ENCODE assay signal across 12 cellular contexts in the genomic region with DNA sequence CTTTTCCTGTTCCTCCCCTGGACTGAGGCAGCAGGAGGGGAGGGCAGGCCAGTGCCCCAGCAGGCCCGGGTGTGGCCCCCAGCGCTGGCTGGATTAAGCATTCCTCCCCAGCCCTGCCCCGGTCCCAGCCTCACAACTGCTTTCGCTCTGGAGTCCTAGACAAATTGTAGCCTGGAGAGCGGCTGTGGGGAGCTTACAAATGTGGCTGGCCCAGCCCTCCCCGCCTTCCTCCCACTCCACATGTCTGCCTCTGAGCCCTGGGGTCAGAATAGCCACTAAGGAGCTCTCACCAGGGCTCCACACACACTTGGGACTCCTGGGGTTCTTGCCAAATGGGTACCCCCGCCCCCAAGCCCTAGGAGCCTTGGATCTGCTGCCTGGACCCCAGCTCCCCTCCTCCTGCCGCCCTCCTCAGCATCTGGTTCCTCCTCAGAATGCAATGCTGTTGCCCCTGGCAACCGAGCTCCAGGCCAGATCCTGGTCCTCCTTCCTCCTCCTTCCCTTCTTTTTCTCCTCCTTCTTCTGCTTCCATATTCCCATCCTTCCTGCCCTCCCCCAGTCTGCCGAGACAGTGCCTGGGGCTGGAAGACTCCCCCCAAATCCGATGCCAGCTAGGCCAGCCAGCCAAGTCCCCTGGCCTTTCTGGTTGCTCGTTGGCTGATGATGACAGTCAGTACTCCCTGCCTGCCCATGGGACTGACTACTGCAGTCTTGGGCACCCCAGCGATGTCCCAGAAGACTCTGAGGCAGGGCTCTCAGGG.
DNase-seq lines count a peak whose midpoint lies in the region; ATAC-seq and TF ChIP-seq lines count a peak whose summit lies in the region.
"Had no signal": no experiment of that assay in that cellular context is flagged by ENCODE, and none has a peak within 500 bp of the region (broad histone marks: within the 10 kb centered on the region; RNA-seq: fewer than 3 reads in every experiment).

No MANE protein-coding gene starts in this region.

- TF ChIP-seq EP300 in SK-N-SH (IDR thresholded peaks at IDR 0.05; ENCODE audit: borderline replicate concordance in 1 of 2, low read depth in 1 of 2, low read length in 1 of 2): no peak

- H2AFZ ChIP-seq in SK-N-SH (ENCODE audit: low read depth): no peak overlapping the region

- no peak for ATAC-seq in HG02678 (IDR thresholded peaks at IDR 0.05; ENCODE audit: unreplicated experiment)
- no peak for ATAC-seq in GM21717 (IDR thresholded peaks at IDR 0.05; ENCODE audit: unreplicated experiment)
- ATAC-seq: activated CD8-positive, alpha-beta T cell treated with anti-CD3 and anti-CD28 coated beads for 36 hours had no signal

- peaks cover 0 to 2% (median 0%) of the 10 kb centered on the region in 5 experiments for H3K9me3 Mint-ChIP-seq in brain
- H3K9me3 Mint-ChIP-seq: activated CD8-positive, alpha-beta T cell treated with anti-CD3 and anti-CD28 coated beads for 36 hours had no signal

- no peaks in the 10 kb centered on the region for H3K9me2 ChIP-seq in SK-N-SH

- peak overlapping the region in 4 of 5 experiments; percentile 1 to 55 (median 34) for H3K4me3 Mint-ChIP-seq in brain

- H3K36me3 ChIP-seq in H7 (replicated peaks; ENCODE audit: control insufficient read depth, insufficient read depth, low read length) (no peaks in the 10 kb centered on the region), right atrium auricular region (no peaks in the 10 kb centered on the region), SK-N-SH (replicated peaks in 1 of 2; ENCODE audit: control insufficient read depth in 1 of 2, insufficient read depth in 2 of 2, low read length in 1 of 2) (no peaks in the 10 kb centered on the region)
- H3K36me3 ChIP-seq: prostate gland had no signal

- CTCF ChIA-PET in SK-N-SH (lab: Yijun Ruan, JAX): interaction anchor here (0.7 to 7.6 kb wide), 15 partner anchors 10 to 507 kb away, joined by 3 to 134 read pairs (median 6); no protein-coding TSS in a partner anchor

- H3K27ac ChIP-seq in right atrium auricular region (peak overlapping the region; percentile 40 to 56), SK-N-SH (ENCODE audit: low read depth in 2 of 2, low read length in 1 of 2) (no peak overlapping the region; a peak in 1 of 4 replicates)
- H3K27ac ChIP-seq: prostate gland had no signal

- H3K27me3 ChIP-seq in H7 (ENCODE audit: control insufficient read depth, insufficient read depth, low read length) (no peaks in the 10 kb centered on the region), right atrium auricular region (no peaks in the 10 kb centered on the region), SK-N-SH (ENCODE audit: insufficient read depth) (no peaks in the 10 kb centered on the region)

- in situ Hi-C loops in ACHN (cut with HindIII; ENCODE audit: low pct_ligation_motif_present, low pct_unique_long_range_greater_than_20kb, low sequenced_read_pairs): loop anchor here (25.0 kb wide), 1 partner anchor 429 kb away; no protein-coding TSS in a partner anchor

- H3K4me2 ChIP-seq in SK-N-SH: no peak overlapping the region

- peaks cover 8% of the 10 kb centered on the region for H3K27me3 Mint-ChIP-seq in brain

- no peaks in the 10 kb centered on the region for H4K20me1 ChIP-seq in SK-N-SH (ENCODE audit: insufficient read depth)

- H3K4me3 ChIP-seq in H7 (ENCODE audit: insufficient read depth, low read depth, low read length) (no peak overlapping the region), right atrium auricular region (no peak overlapping the region), SK-N-SH (ENCODE audit: low read depth in 2 of 2, low read length in 1 of 2) (no peak overlapping the region)
- H3K4me3 ChIP-seq: prostate gland had no signal

- DNase-seq in H7 (peak; percentile 72), right atrium auricular region (ENCODE audit: low spot score) (no peak), posterior cingulate gyrus (peak in 9 of 10 donors; percentile 49 to 95 (median 65)), SK-N-SH (no peak), ACHN (no peak)
- DNase-seq: activated CD8-positive, alpha-beta T cell treated with anti-CD3 and anti-CD28 coated beads for 36 hours; NCI-H1048; SHP77 had no signal

- no peaks in the 10 kb centered on the region for H3K9me3 ChIP-seq in right atrium auricular region
- no peaks in the 10 kb centered on the region for H3K9me3 ChIP-seq in SK-N-SH
- H3K9me3 ChIP-seq: prostate gland had no signal

- no peaks in the 10 kb centered on the region for H3K79me2 ChIP-seq in SK-N-SH (ENCODE audit: insufficient read depth)

- H3F3A ChIP-seq in SK-N-SH (replicated peaks; ENCODE audit: insufficient read depth): no peaks in the 10 kb centered on the region

- TF ChIP-seq RAD21 in SK-N-SH (IDR thresholded peaks at IDR 0.05; ENCODE audit: low read length): no peak

- peaks cover 90% of the 10 kb centered on the region for H3K4me1 Mint-ChIP-seq in brain

- 83% methylated on average over 10 of the region's 13 CpGs for WGBS in SK-N-SH (ENCODE audit: low lambda C conversion rate)

- H3K4me1 ChIP-seq in right atrium auricular region (peaks cover 0 to 63% of the 10 kb centered on the region in 2 donors), SK-N-SH (ENCODE audit: control insufficient read depth in 1 of 2, insufficient read depth in 2 of 2, low read depth in 1 of 2, low read length in 1 of 2) (peaks cover 16 to 25% of the 10 kb centered on the region in 2 experiments; a peak in 3 of 4 replicates)
- H3K4me1 ChIP-seq: prostate gland had no signal

- no peak overlapping the region for H3K9ac ChIP-seq in SK-N-SH

- H3K36me3 Mint-ChIP-seq in brain: no peaks in the 10 kb centered on the region

- intact Hi-C loops in posterior cingulate gyrus (cut with DNase I): loop anchor here (5.0 kb wide), 1 partner anchor 124 kb away; no protein-coding TSS in a partner anchor

- peak overlapping the region; percentile 83 to 94 (median 93) for H3K27ac Mint-ChIP-seq in brain
- H3K27ac Mint-ChIP-seq: activated CD8-positive, alpha-beta T cell treated with anti-CD3 and anti-CD28 coated beads for 36 hours had no signal

- POLR2A ChIA-PET in SK-N-SH (lab: Yijun Ruan, JAX): no interaction called here

- TF ChIP-seq CTCF in brain (conservative IDR thresholded peaks at IDR 0.05) (no peak), right atrium auricular region (IDR thresholded peaks at IDR 0.05) (no peak), SK-N-SH (IDR thresholded peaks at IDR 0.05) (no peak)

TF ChIP-seq in SK-N-SH, 30 proteins besides CTCF, POLR2A, EP300 and RAD21:
- TF ChIP-seq MXI1 (IDR thresholded peaks at IDR 0.05; ENCODE audit: low read depth, low read length): no peak

Comparison
In these comparisons a context has a peak if more than half of its experiments do, and no peak if none do; other contexts are left out.
1. DNase-seq: peak in H7 (single experiment) and posterior cingulate gyrus (9 of 10); none in right atrium auricular region (single experiment), SK-N-SH (single experiment) and ACHN (single experiment).
2. H3K27ac ChIP-seq: peak in right atrium auricular region (2 of 2); none in SK-N-SH (0 of 2).